In the genomic region with DNA sequence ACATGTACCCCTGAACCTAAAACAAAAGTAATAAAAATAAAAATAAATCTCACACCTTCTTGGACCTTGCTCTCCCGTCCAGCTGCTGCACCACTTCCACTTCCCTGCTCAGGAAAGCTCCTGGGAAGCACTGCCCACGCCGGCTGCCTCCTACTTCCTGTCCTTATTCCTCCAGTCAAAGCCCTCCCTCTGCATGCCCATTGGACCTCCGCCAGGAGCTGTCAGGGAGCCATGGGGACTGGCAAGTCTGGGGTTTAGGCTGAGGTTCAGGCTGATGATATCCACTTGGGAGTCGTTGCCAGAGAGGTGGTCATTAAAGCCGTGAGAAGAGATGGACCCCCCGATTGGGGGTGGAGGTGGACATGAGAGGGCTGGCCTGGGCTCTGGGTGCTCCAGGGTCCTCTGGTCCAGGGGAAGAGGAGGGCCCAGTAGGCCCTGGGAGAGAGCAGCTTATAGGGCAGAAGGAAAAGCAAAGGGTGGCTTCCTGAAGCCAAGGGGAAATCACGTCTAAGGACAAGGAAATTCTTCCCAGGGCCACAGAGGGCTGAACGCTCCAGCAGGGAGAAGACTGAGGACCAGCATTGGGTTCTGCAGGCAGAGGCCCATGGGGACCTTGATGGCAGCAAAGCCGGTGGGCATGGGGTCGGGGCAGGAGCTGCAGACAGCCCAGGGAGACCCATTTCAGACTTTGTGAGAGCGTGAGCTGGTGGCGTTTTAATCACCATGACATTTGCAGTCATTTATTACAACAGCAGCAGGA, we compare ENCODE assay signal across 21 cellular contexts.
DNase-seq lines count a peak whose midpoint lies in the region; TF ChIP-seq lines count a peak whose summit lies in the region.
"Had no signal": no experiment of that assay in that cellular context is flagged by ENCODE, and none has a peak within 500 bp of the region (broad histone marks: within the 10 kb centered on the region; RNA-seq: fewer than 3 reads in every experiment).

No MANE protein-coding gene starts in this region.

- no peak overlapping the region for H3K27ac Mint-ChIP-seq in endodermal cell
- H3K27ac Mint-ChIP-seq: CD4-positive, CD25-positive, alpha-beta regulatory T cell; IgD-negative memory B cell; T-cell had no signal

- no peaks in the 10 kb centered on the region for H3K9me3 Mint-ChIP-seq in endodermal cell

- H3K9ac ChIP-seq in endodermal cell (ENCODE audit: extremely low read depth, low read length, poor library complexity, severe bottlenecking): no peak overlapping the region
- H3K9ac ChIP-seq: BLaER1, KMS-11 had no signal

- H3K4me1 ChIP-seq in endodermal cell (ENCODE audit: control insufficient read depth, insufficient read depth, low read length): no peaks in the 10 kb centered on the region
- H3K4me1 ChIP-seq: BLaER1 had no signal

- H3K36me3 Mint-ChIP-seq in endodermal cell (ENCODE audit: low read depth): no peaks in the 10 kb centered on the region
- H3K36me3 Mint-ChIP-seq: CD4-positive, CD25-positive, alpha-beta regulatory T cell; IgD-negative memory B cell; T-cell had no signal

- TF ChIP-seq CTCF in endodermal cell (conservative IDR thresholded peaks at IDR 0.05): no peak

- H3K4me3 Mint-ChIP-seq in endodermal cell: no peak overlapping the region
- H3K4me3 Mint-ChIP-seq: CD4-positive, CD25-positive, alpha-beta regulatory T cell; IgD-negative memory B cell; T-cell had no signal

- no peaks in the 10 kb centered on the region; the same call in 1 of the 2 replicates for H3K27me3 ChIP-seq in MG63
- peaks cover 30% of the 10 kb centered on the region for H3K27me3 ChIP-seq in endodermal cell (ENCODE audit: control insufficient read depth, insufficient read depth, low read length, poor library complexity, severe bottlenecking)
- H3K27me3 ChIP-seq: BLaER1 had no signal

- no peak overlapping the region for H3K4me3 ChIP-seq in MG63
- H3K4me3 ChIP-seq in endodermal cell (ENCODE audit: low read length): no peak overlapping the region
- H3K4me3 ChIP-seq: BLaER1 had no signal

- no peak overlapping the region for H3K27ac ChIP-seq in endodermal cell (ENCODE audit: low read depth, low read length)
- H3K27ac ChIP-seq: BLaER1, HL-60, KMS-11 had no signal

- no peaks in the 10 kb centered on the region for H3K4me1 Mint-ChIP-seq in endodermal cell
- H3K4me1 Mint-ChIP-seq: CD4-positive, CD25-positive, alpha-beta regulatory T cell; IgD-negative memory B cell; T-cell had no signal

- H3K9me3 ChIP-seq in MG63 (no peaks in the 10 kb centered on the region), endodermal cell (ENCODE audit: control insufficient read depth, low read length) (no peaks in the 10 kb centered on the region)
- H3K9me3 ChIP-seq: BLaER1 had no signal

- H3K27me3 Mint-ChIP-seq in endodermal cell (ENCODE audit: insufficient read depth): peaks cover 78% of the 10 kb centered on the region
- H3K27me3 Mint-ChIP-seq: CD4-positive, CD25-positive, alpha-beta regulatory T cell; IgD-negative memory B cell had no signal

- WGBS in endodermal cell (ENCODE audit: insufficient coverage in 1 of 2, insufficient read length in 1 of 2), 2 experiments: 75 to 84% methylated on average over 7 to 13 of the region's 13 CpGs

- H3K36me3 ChIP-seq in MG63 (no peaks in the 10 kb centered on the region), endodermal cell (ENCODE audit: control insufficient read depth, insufficient read depth, low read length) (no peaks in the 10 kb centered on the region)
- H3K36me3 ChIP-seq: BLaER1 had no signal

- peak; percentile 49 for DNase-seq in NCI-H748 (lab: John Stamatoyannopoulos, UW; ENCODE audit: unreplicated experiment)
- no peak for DNase-seq in NCI-H748 treated with DMSO at 0.1 percent for 48 hours (lab: John Stamatoyannopoulos, UW)
- peak; percentile 7 for DNase-seq in MG63
- DNase-seq in NCI-H2029 treated with DMSO at 0.1 percent for 48 hours (lab: John Stamatoyannopoulos, UW): peak; percentile 33
- DNase-seq in endodermal cell: peak; percentile 44
- DNase-seq in activated T-cell treated with anti-CD3 and anti-CD28 coated beads for 4 hours: no peak
- no peak for DNase-seq in T1000 (lab: John Stamatoyannopoulos, UW)
- no peak for DNase-seq in H4 (ENCODE audit: low spot score)
- DNase-seq: CD4-positive, CD25-positive, alpha-beta regulatory T cell; DMS53; H7; NCI-H1417; NCI-H1694 treated with DMSO at 0.1 percent for 48 hours; NCI-H526 treated with DMSO at 0.1 percent for 48 hours; NK-92 treated with Interleukin-12 subunit alpha and Interleukin-12 subunit beta, amount 100 ng/mL, for 24 hours; PC-3; T-cell had no signal

Comparison
In these comparisons a context has a peak if more than half of its experiments do, and no peak if none do; other contexts are left out.
1. DNase-seq: peak in NCI-H748 (single experiment), MG63 (single experiment), NCI-H2029 treated with DMSO at 0.1 percent for 48 hours (single experiment) and endodermal cell (single experiment); none in NCI-H748 treated with DMSO at 0.1 percent for 48 hours (single experiment), activated T-cell treated with anti-CD3 and anti-CD28 coated beads for 4 hours (single experiment), T1000 (single experiment) and H4 (single experiment).